1 cellular context compared by ENCODE assay signal in genomic region chr13:49303533-49304252, GRCh38.
TF ChIP-seq lines count a peak whose summit lies in the region.

No MANE protein-coding gene starts in this region.

TF ChIP-seq in HepG2, 621 proteins besides CTCF, POLR2A, EP300 and RAD21 (continued from another document and continues in another):
- TF ChIP-seq HIC2 (CRISPR knock-in tag; IDR thresholded peaks at IDR 0.05; ENCODE audit: low read depth) (peak; percentile 77), MED13 (CRISPR knock-in tag; IDR thresholded peaks at IDR 0.05) (peak; percentile 73; the same call in 1 of the 2 replicates), RXRA (CRISPR knock-in tag; IDR thresholded peaks at IDR 0.05) (peak; percentile 98), ZNF766 (CRISPR knock-in tag; IDR thresholded peaks at IDR 0.05; ENCODE audit: borderline replicate concordance) (peak; percentile 46; the same call in 1 of the 2 replicates), SOX6 (IDR thresholded peaks at IDR 0.05) (no peak), SOX6 (CRISPR knock-in tag; IDR thresholded peaks at IDR 0.05) (peak; percentile 87), E2F1 (CRISPR knock-in tag; IDR thresholded peaks at IDR 0.05) (no peak), ZFX (CRISPR knock-in tag; IDR thresholded peaks at IDR 0.05; ENCODE audit: low read depth) (peak; percentile 58), MAFF (IDR thresholded peaks at IDR 0.05; ENCODE audit: low read depth, low read length) (no peak), KDM4B (CRISPR knock-in tag; IDR thresholded peaks at IDR 0.05) (0 out of 2 replicates have a peak, but pooled peaks have one; percentile 67), ZNF264 (CRISPR knock-in tag; IDR thresholded peaks at IDR 0.05) (0 out of 2 replicates have a peak, but pooled peaks have one; percentile 34), ELK4 (CRISPR knock-in tag; IDR thresholded peaks at IDR 0.05; ENCODE audit: borderline replicate concordance) (no peak), ARID4A (CRISPR knock-in tag; IDR thresholded peaks at IDR 0.05; ENCODE audit: borderline replicate concordance) (peak; percentile 45; the same call in 1 of the 2 replicates), KIAA2018 (CRISPR knock-in tag; IDR thresholded peaks at IDR 0.05; ENCODE audit: borderline replicate concordance) (no peak), ARNT2 (CRISPR knock-in tag; IDR thresholded peaks at IDR 0.05; ENCODE audit: low read depth) (no peak; the same call in 1 of the 2 replicates), ZNF441 (CRISPR knock-in tag; IDR thresholded peaks at IDR 0.05; ENCODE audit: borderline replicate concordance) (no peak), RFXANK (CRISPR knock-in tag; IDR thresholded peaks at IDR 0.05) (no peak), ERF (CRISPR knock-in tag; IDR thresholded peaks at IDR 0.05) (peak; percentile 45; the same call in 1 of the 2 replicates), HNF4A (CRISPR knock-in tag; IDR thresholded peaks at IDR 0.05) (peak; percentile 74), GABPB1 (CRISPR knock-in tag; IDR thresholded peaks at IDR 0.05) (0 out of 2 replicates have a peak, but pooled peaks have one; percentile 16), SATB2 (CRISPR knock-in tag; IDR thresholded peaks at IDR 0.05) (no peak), NCOA2 (CRISPR knock-in tag; IDR thresholded peaks at IDR 0.05) (peak; percentile 88), ZFP91 (CRISPR knock-in tag; IDR thresholded peaks at IDR 0.05; ENCODE audit: borderline replicate concordance) (peak; percentile 54), ZSCAN5A (CRISPR knock-in tag; IDR thresholded peaks at IDR 0.05; ENCODE audit: borderline replicate concordance) (no peak), ZZZ3 (CRISPR knock-in tag; IDR thresholded peaks at IDR 0.05; ENCODE audit: borderline replicate concordance) (0 out of 2 replicates have a peak, but pooled peaks have one; percentile 23), HMG20A (CRISPR knock-in tag; IDR thresholded peaks at IDR 0.05; ENCODE audit: borderline replicate concordance) (peak; percentile 81; the same call in 1 of the 2 replicates), ZNF431 (CRISPR knock-in tag; IDR thresholded peaks at IDR 0.05; ENCODE audit: borderline replicate concordance, low read depth) (0 out of 2 replicates have a peak, but pooled peaks have one; percentile 49), IRF2 (CRISPR knock-in tag; IDR thresholded peaks at IDR 0.05) (peak; percentile 59; the same call in 1 of the 2 replicates), ELF1 (CRISPR knock-in tag; IDR thresholded peaks at IDR 0.05) (peak; percentile 50; the same call in 1 of the 2 replicates), ZBTB38 (CRISPR knock-in tag; IDR thresholded peaks at IDR 0.05) (peak; percentile 38; the same call in 1 of the 2 replicates), ZNF574 (CRISPR knock-in tag; IDR thresholded peaks at IDR 0.05) (peak; percentile 49; the same call in 1 of the 2 replicates), HDAC1 (CRISPR knock-in tag; IDR thresholded peaks at IDR 0.05) (peak; percentile 45; the same call in 1 of the 2 replicates), FOSL1 (CRISPR knock-in tag; IDR thresholded peaks at IDR 0.05; ENCODE audit: borderline replicate concordance) (no peak), ATF1 (CRISPR knock-in tag; IDR thresholded peaks at IDR 0.05) (no peak), HES4 (CRISPR knock-in tag; IDR thresholded peaks at IDR 0.05; ENCODE audit: borderline replicate concordance) (no peak)
